Comparison of ENCODE assay signal across 8 cellular contexts in genomic region chr9:95131023-95131943, GRCh38.
DNase-seq lines count a peak whose midpoint lies in the region; ATAC-seq, FAIRE-seq and TF ChIP-seq lines count a peak whose summit lies in the region.

No MANE protein-coding gene starts in this region.

- H3K4me3 Mint-ChIP-seq in activated T-cell treated with anti-CD3 and anti-CD28 coated beads, Interleukin-2, amount 50 U/mL, for 4 hours, result no peak overlapping the region
- no peak overlapping the region for H3K4me3 Mint-ChIP-seq in neural crest cell
- H3K4me3 Mint-ChIP-seq in type B pancreatic cell, result peak overlapping the region; percentile 66

- ATAC-seq in activated T-cell treated with anti-CD3 and anti-CD28 coated beads, Interleukin-2, amount 50 U/mL, for 4 hours, result peak in 1 of 2 donors; percentile 53
- ATAC-seq in GM21390 (IDR thresholded peaks at IDR 0.05; ENCODE audit: unreplicated experiment), result no peak

- H3K36me3 Mint-ChIP-seq in activated T-cell treated with anti-CD3 and anti-CD28 coated beads, Interleukin-2, amount 50 U/mL, for 4 hours (ENCODE audit: insufficient read depth), result peaks cover 7% of the 10 kb centered on the region
- H3K36me3 Mint-ChIP-seq in neural crest cell (ENCODE audit: low read depth) (no peaks in the 10 kb centered on the region), type B pancreatic cell (no peaks in the 10 kb centered on the region)

- H3K27me3 Mint-ChIP-seq in activated T-cell treated with anti-CD3 and anti-CD28 coated beads, Interleukin-2, amount 50 U/mL, for 4 hours (ENCODE audit: low read depth), result no peaks in the 10 kb centered on the region
- H3K27me3 Mint-ChIP-seq in neural crest cell (ENCODE audit: low read depth) (no peaks in the 10 kb centered on the region), type B pancreatic cell (no peaks in the 10 kb centered on the region)

- H3K27ac Mint-ChIP-seq in neural crest cell (ENCODE audit: unreplicated experiment) (no peak overlapping the region), type B pancreatic cell (peak overlapping the region; percentile 62)

- no peaks in the 10 kb centered on the region for H3K9me3 Mint-ChIP-seq in activated T-cell treated with anti-CD3 and anti-CD28 coated beads, Interleukin-2, amount 50 U/mL, for 4 hours
- H3K9me3 Mint-ChIP-seq in neural crest cell (no peaks in the 10 kb centered on the region), type B pancreatic cell (no peaks in the 10 kb centered on the region)

- peak; percentile 57 for DNase-seq in COLO668 (lab: John Stamatoyannopoulos, UW; ENCODE audit: unreplicated experiment)
- peak; percentile 60 for DNase-seq in HTR-8/SVneo (ENCODE audit: insufficient read length, low spot score)
- DNase-seq in OCI-M2 (lab: John Stamatoyannopoulos, UW; ENCODE audit: unreplicated experiment), result peak; percentile 45
- peak; percentile 31 for DNase-seq in activated T-cell treated with anti-CD3 and anti-CD28 coated beads, Interleukin-2, amount 50 U/mL, for 4 hours
- DNase-seq in fibroblast of the aortic adventitia (ENCODE audit: low read depth), result peak; percentile 80
- peak; percentile 76 for DNase-seq in neural crest cell (ENCODE audit: low read depth, low spot score)
- no peak for DNase-seq in type B pancreatic cell (ENCODE audit: extremely low spot score, unreplicated experiment)

- no peak for FAIRE-seq in HTR-8/SVneo (lab: Jason Lieb, UNC)

- no peaks in the 10 kb centered on the region for H3K4me1 Mint-ChIP-seq in activated T-cell treated with anti-CD3 and anti-CD28 coated beads, Interleukin-2, amount 50 U/mL, for 4 hours (ENCODE audit: low read depth)
- peaks cover 28% of the 10 kb centered on the region for H3K4me1 Mint-ChIP-seq in neural crest cell
- peaks cover 60% of the 10 kb centered on the region for H3K4me1 Mint-ChIP-seq in type B pancreatic cell (ENCODE audit: unreplicated experiment)

- H3K4me3 ChIP-seq in fibroblast of the aortic adventitia (ENCODE audit: low read depth, low read length), result no peak overlapping the region

- TF ChIP-seq CTCF in fibroblast of the aortic adventitia (IDR thresholded peaks at IDR 0.05; ENCODE audit: insufficient read depth, low read length), result peak; percentile 89
- TF ChIP-seq CTCF in neural crest cell (conservative IDR thresholded peaks at IDR 0.05), result peak; percentile 89
- TF ChIP-seq CTCF in type B pancreatic cell (conservative IDR thresholded peaks at IDR 0.05), result peak; percentile 92
